ENCODE assay signal across 8 cellular contexts in genomic region chr7:2314956-2315530, GRCh38. TPM values are rescaled to one million over a fixed set of nuclear protein-coding genes. Genes with fewer than 3 reads are reported as not detected.
DNase-seq lines count a peak whose midpoint lies in the region; ATAC-seq, FAIRE-seq and TF ChIP-seq lines count a peak whose summit lies in the region.
"Not testable (repeated sequence)": the region's sequence is repeated elsewhere in the genome, so short reads cannot be mapped to it uniquely, and the experiment has no call there.

No MANE protein-coding gene starts in this region.

- H3K9ac ChIP-seq in adipocyte (ENCODE audit: low read length) = not testable (repeated sequence)
- H3K9ac ChIP-seq in HepG2 (ENCODE audit: insufficient read depth, low read depth, low read length) = 0 out of 2 replicates have a peak overlapping the region, but pooled peaks have one; percentile 16

- not testable (repeated sequence) for H4K20me1 ChIP-seq in HepG2 (ENCODE audit: insufficient read depth, low read length); osteoblast (ENCODE audit: insufficient read depth, low read length)

- POLR2A ChIA-PET in AG04450 (lab: Yijun Ruan, JAX); HepG2 (lab: Yijun Ruan, JAX): not testable (repeated sequence)

- BruUV-seq in HepG2 (replicated peaks; lab: Mats Ljungman, UMichigan) = not testable (repeated sequence)

- whole genome bisulfite sequencing in HepG2 (ENCODE audit: low lambda C conversion rate) = 63% methylated on average over 3 of the region's 3 CpGs

- H3K9me3 ChIP-seq in AG04450 (ENCODE audit: control insufficient read depth, insufficient read depth, low read length); adipocyte (ENCODE audit: control insufficient read depth, low read length); HepG2 (ENCODE audit: low read length); osteoblast (ENCODE audit: low read depth, low read length); thoracic aorta: not testable (repeated sequence)

- peaks cover 25% of the 10 kb centered on the region for H3K79me2 ChIP-seq in HepG2 (ENCODE audit: insufficient read depth, low read length)
- peaks cover 38% of the 10 kb centered on the region for H3K79me2 ChIP-seq in osteoblast (ENCODE audit: insufficient read depth, low read length)

- in situ Hi-C loops in HepG2 (cut with HindIII; ENCODE audit: extremely low pct_ligation_motif_present, low pct_unique_long_range_greater_than_20kb) = not testable (repeated sequence)

- H3K4me3 ChIP-seq in AG04450 (ENCODE audit: low read depth, low read length) (peak overlapping the region; percentile 72), LNCaP clone FGC (ENCODE audit: low read depth, low read length) (peak overlapping the region; percentile 38), adipocyte (ENCODE audit: low read length) (peak overlapping the region; percentile 94), fibroblast of the aortic adventitia (ENCODE audit: low read depth, low read length) (peak overlapping the region; percentile 76), HepG2 (replicated peaks in 1 of 3; ENCODE audit: insufficient read depth in 1 of 3, low read depth in 2 of 3, low read length in 3 of 3) (peak overlapping the region in 2 of 3 experiments; percentile 30 to 65; a peak in 3 of 6 replicates), osteoblast (ENCODE audit: insufficient read depth, low read length) (peak overlapping the region; percentile 78), thoracic aorta (peak overlapping the region; percentile 98)

- H3K36me3 ChIP-seq in adipocyte (ENCODE audit: control insufficient read depth, insufficient read depth, low read length, severe bottlenecking); HepG2 (replicated peaks in 1 of 2; ENCODE audit: control insufficient read depth in 1 of 2, insufficient read depth in 2 of 2, low read length in 2 of 2); osteoblast (ENCODE audit: insufficient read depth, low read length); thoracic aorta: not testable (repeated sequence)

- ATAC-seq in HepG2; thoracic aorta (ENCODE audit: insufficient number of reproducible peaks, low FRiP score, low read depth): not testable (repeated sequence)

- not testable (repeated sequence) for H3K27ac ChIP-seq in AG04450 (ENCODE audit: low read depth, low read length); HepG2 (ENCODE audit: extremely low read length, insufficient read depth, low read length); osteoblast (ENCODE audit: low read depth, low read length); thoracic aorta

- H3K27me3 ChIP-seq in AG04450 (ENCODE audit: control insufficient read depth, insufficient read depth, low read length); adipocyte (replicated peaks; ENCODE audit: control insufficient read depth, insufficient read depth, low read length); HepG2 (ENCODE audit: control insufficient read depth in 1 of 2, insufficient read depth in 2 of 2, low read length in 2 of 2); osteoblast (ENCODE audit: insufficient read depth, low read length); thoracic aorta (replicated peaks; ENCODE audit: insufficient read depth): not testable (repeated sequence)

- not testable (repeated sequence) for TF ChIP-seq RAD21 in HepG2 (CRISPR knock-in tag; IDR thresholded peaks at IDR 0.05)

- not testable (repeated sequence) for TF ChIP-seq EP300 in HepG2 (IDR thresholded peaks at IDR 0.05; ENCODE audit: low read depth in 2 of 2, low read length in 2 of 2); HepG2 (CRISPR knock-in tag; IDR thresholded peaks at IDR 0.05; ENCODE audit: borderline replicate concordance)

- not testable (repeated sequence) for H2AFZ ChIP-seq in HepG2 (ENCODE audit: low read length)
- H2AFZ ChIP-seq in osteoblast (ENCODE audit: low read length) = peak overlapping the region; percentile 60

- CTCF ChIA-PET in AG04450 (lab: Charles Lee); HepG2 (lab: Yijun Ruan, JAX; ENCODE audit: low intra/inter-chr PET ratio, low total read pairs): not testable (repeated sequence)

- intact Hi-C loops in HepG2 (cut with micrococcal nuclease; ENCODE audit: unreplicated experiment) = loop anchor here (1.0 to 10.0 kb wide), 2 partner anchors 46 to 70 kb away; partner anchors contain the start of genes MRM2 and NUDT1

- H3K4me2 ChIP-seq in HepG2 (ENCODE audit: low read depth, low read length) = peak overlapping the region; percentile 75
- peak overlapping the region; percentile 70 for H3K4me2 ChIP-seq in osteoblast (ENCODE audit: insufficient read depth, low read length)

- not testable (repeated sequence) for DNase-seq in AG04450 (ENCODE audit: low read depth, low spot score); GM12892 (ENCODE audit: insufficient read length); LNCaP clone FGC (ENCODE audit: low read depth); adipocyte (ENCODE audit: low read depth); fibroblast of the aortic adventitia (ENCODE audit: low read depth); HepG2 (ENCODE audit: low spot score); osteoblast (ENCODE audit: insufficient read length, low spot score, missing footprints); thoracic aorta (ENCODE audit: low spot score)

- H3K4me1 ChIP-seq in adipocyte (ENCODE audit: control insufficient read depth, insufficient read depth, low read length) = peaks cover 12% of the 10 kb centered on the region
- H3K4me1 ChIP-seq in HepG2 (ENCODE audit: insufficient read depth, low read length) = peaks cover 36% of the 10 kb centered on the region
- H3K4me1 ChIP-seq in osteoblast (ENCODE audit: insufficient read depth, low read length); thoracic aorta (ENCODE audit: control insufficient read depth in 1 of 2, low read depth in 2 of 2): not testable (repeated sequence)

- TF ChIP-seq CTCF in AG04450 (IDR thresholded peaks at IDR 0.05; ENCODE audit: low read depth, low read length); LNCaP clone FGC (IDR thresholded peaks at IDR 0.05; ENCODE audit: control insufficient read depth, extremely low read depth, insufficient read depth); fibroblast of the aortic adventitia (IDR thresholded peaks at IDR 0.05; ENCODE audit: insufficient read depth, low read length); HepG2 (CRISPR knock-in tag; IDR thresholded peaks at IDR 0.05); osteoblast (IDR thresholded peaks at IDR 0.05; ENCODE audit: extremely low read depth, low read depth, low read length); thoracic aorta (IDR thresholded peaks at IDR 0.05): not testable (repeated sequence)

- not testable (repeated sequence) for TF ChIP-seq POLR2A in GM12892 (IDR thresholded peaks at IDR 0.05; ENCODE audit: low read depth, low read length); HepG2 (IDR thresholded peaks at IDR 0.05; ENCODE audit: insufficient read depth in 1 of 2, low read depth in 2 of 2, low read length in 2 of 2)

- peak; percentile 27 for FAIRE-seq in GM12892 (lab: Jason Lieb, UNC)
- FAIRE-seq in HepG2 (lab: Jason Lieb, UNC) = not testable (repeated sequence)

RNA-seq across cellular contexts. Expression of gene SNX8, which starts 0.8 kb away (rescaled TPM):
- 40.2 and 53.0 TPM in 2 replicates for polyA plus RNA-seq in AG04450 (2011; rRNA removed)
- 63.4 and 80.5 TPM in 2 replicates for polyA minus RNA-seq in AG04450 (2011; rRNA and poly(A)+ RNA removed)
- polyA plus RNA-seq in GM12892 (2012; ENCODE audit: missing spikeins) = 57.1 TPM
- 12.1 and 19.4 TPM in 2 replicates for total RNA-seq in fibroblast of the aortic adventitia (ENCODE audit: low replicate concordance)
- total RNA-seq in HepG2 (2016; rRNA removed; fragmentation: Illumina TruSeq; extraction: Trizol) = 20.6 and 33.7 TPM in 2 replicates
- 10.1 and 10.2 TPM in 2 replicates for total RNA-seq in HepG2 (2016; cell fraction: cytosol; rRNA removed; fragmentation: Illumina TruSeq; extraction: Trizol; ENCODE audit: low read depth)
- 22.2 and 35.3 TPM in 2 replicates for total RNA-seq in HepG2 (2016; cell fraction: insoluble cytoplasmic fraction; rRNA removed; fragmentation: Illumina TruSeq; extraction: Trizol)
- total RNA-seq in HepG2 (2016; cell fraction: membrane; rRNA removed; fragmentation: Illumina TruSeq; extraction: Trizol) = 13.0 and 13.3 TPM in 2 replicates
- 18.8 and 19.1 TPM in 2 replicates for total RNA-seq in HepG2 (2016; cell fraction: nucleus; rRNA removed; fragmentation: Illumina TruSeq; extraction: Trizol)
- polyA plus RNA-seq in HepG2 (2011; rRNA removed) = 45.2 and 46.2 TPM in 2 replicates
- 17.4 and 28.0 TPM in 2 replicates for polyA plus RNA-seq in HepG2 (2011; cell fraction: cytosol; rRNA removed)
- polyA plus RNA-seq in HepG2 (2011; cell fraction: nucleus; rRNA removed) = 34.3 and 35.3 TPM in 2 replicates
- 22.7 and 25.0 TPM in 2 replicates for polyA plus RNA-seq in HepG2 (2012)
- polyA plus RNA-seq in HepG2 (2016; cell fraction: cytosol; fragmentation: Illumina TruSeq; extraction: Trizol; ENCODE audit: low read depth) = 8.9 and 11.6 TPM in 2 replicates
- polyA plus RNA-seq in HepG2 (2016; cell fraction: insoluble cytoplasmic fraction; fragmentation: Illumina TruSeq; extraction: Trizol; ENCODE audit: low read depth) = 46.0 and 46.5 TPM in 2 replicates
- 14.2 and 16.9 TPM in 2 replicates for polyA plus RNA-seq in HepG2 (2016; cell fraction: membrane; fragmentation: Illumina TruSeq; extraction: Trizol; ENCODE audit: low read depth)
- polyA plus RNA-seq in HepG2 (2016; cell fraction: nucleus; fragmentation: Illumina TruSeq; extraction: Trizol; ENCODE audit: insufficient read depth, low read depth) = 34.2 and 34.5 TPM in 2 replicates
- polyA minus RNA-seq in HepG2 (2011; rRNA and poly(A)+ RNA removed; ENCODE audit: low replicate concordance) = 102 and 111 TPM in 2 replicates
- 18.2 and 21.3 TPM in 2 replicates for polyA minus RNA-seq in HepG2 (2011; cell fraction: cytosol; rRNA and poly(A)+ RNA removed)
- 8.0 and 15.6 TPM in 2 replicates for polyA minus RNA-seq in HepG2 (2011; cell fraction: nucleus; rRNA and poly(A)+ RNA removed)
- total RNA-seq in osteoblast = 16.3 and 25.0 TPM in 2 replicates
- total RNA-seq in thoracic aorta = 10 to 100 TPM in 1 of 2 donors, 1 to 10 TPM in 1; 6.5 to 29.6 TPM

RNA-seq across cellular contexts. Expression of gene EIF3B, which starts 39.6 kb away (rescaled TPM):
- polyA plus RNA-seq in AG04450 (2011; rRNA removed) (101 and 110 TPM in 2 replicates), HepG2 (2011; rRNA removed) (91.2 and 92.2 TPM in 2 replicates)
- 94.4 and 101 TPM in 2 replicates for polyA minus RNA-seq in AG04450 (2011; rRNA and poly(A)+ RNA removed)
- polyA plus RNA-seq in GM12892 (2012; ENCODE audit: missing spikeins) = 131 TPM
- total RNA-seq in fibroblast of the aortic adventitia (ENCODE audit: low replicate concordance) (150 and 173 TPM in 2 replicates), HepG2 (2016; rRNA removed; fragmentation: Illumina TruSeq; extraction: Trizol) (241 and 244 TPM in 2 replicates), osteoblast (151 and 176 TPM in 2 replicates), thoracic aorta (100 to 1,000 TPM in 1 of 2 donors, 10 to 100 TPM in 1; 94.0 to 150 TPM)
- total RNA-seq in HepG2 (2016; cell fraction: cytosol; rRNA removed; fragmentation: Illumina TruSeq; extraction: Trizol; ENCODE audit: low read depth) = 49.6 and 52.0 TPM in 2 replicates
- total RNA-seq in HepG2 (2016; cell fraction: insoluble cytoplasmic fraction; rRNA removed; fragmentation: Illumina TruSeq; extraction: Trizol) = 219 and 236 TPM in 2 replicates
- total RNA-seq in HepG2 (2016; cell fraction: membrane; rRNA removed; fragmentation: Illumina TruSeq; extraction: Trizol) = 63.0 and 67.9 TPM in 2 replicates
- total RNA-seq in HepG2 (2016; cell fraction: nucleus; rRNA removed; fragmentation: Illumina TruSeq; extraction: Trizol) = 134 and 151 TPM in 2 replicates
- polyA plus RNA-seq in HepG2 (2011; cell fraction: cytosol; rRNA removed) = 70.3 and 78.7 TPM in 2 replicates
- 243 and 250 TPM in 2 replicates for polyA plus RNA-seq in HepG2 (2011; cell fraction: nucleus; rRNA removed)
- 151 and 176 TPM in 2 replicates for polyA plus RNA-seq in HepG2 (2012)
- polyA plus RNA-seq in HepG2 (2016; cell fraction: cytosol; fragmentation: Illumina TruSeq; extraction: Trizol; ENCODE audit: low read depth) = 11.2 and 14.3 TPM in 2 replicates
- 177 and 198 TPM in 2 replicates for polyA plus RNA-seq in HepG2 (2016; cell fraction: insoluble cytoplasmic fraction; fragmentation: Illumina TruSeq; extraction: Trizol; ENCODE audit: low read depth)
- polyA plus RNA-seq in HepG2 (2016; cell fraction: membrane; fragmentation: Illumina TruSeq; extraction: Trizol; ENCODE audit: low read depth) = 27.4 and 32.0 TPM in 2 replicates
- polyA plus RNA-seq in HepG2 (2016; cell fraction: nucleus; fragmentation: Illumina TruSeq; extraction: Trizol; ENCODE audit: insufficient read depth, low read depth) = 244 and 264 TPM in 2 replicates
- 152 and 244 TPM in 2 replicates for polyA minus RNA-seq in HepG2 (2011; rRNA and poly(A)+ RNA removed; ENCODE audit: low replicate concordance)
- 100 and 101 TPM in 2 replicates for polyA minus RNA-seq in HepG2 (2011; cell fraction: cytosol; rRNA and poly(A)+ RNA removed)
- 124 and 130 TPM in 2 replicates for polyA minus RNA-seq in HepG2 (2011; cell fraction: nucleus; rRNA and poly(A)+ RNA removed)

Comparison
In these comparisons a context has a peak if more than half of its experiments do, and no peak if none do; other contexts are left out.
1. H3K4me3 ChIP-seq: peak in every context shown above with its lines; median percentile 98 in thoracic aorta; 94 in adipocyte; 78 in osteoblast; 76 in fibroblast of the aortic adventitia; 72 in AG04450; 48 in HepG2; 38 in LNCaP clone FGC.